In genomic region chrX:23919706-23920320, GRCh38 we compare ENCODE assay signal across 1 cellular context.
TF ChIP-seq lines count a peak whose summit lies in the region.

No MANE protein-coding gene starts in this region.

TF ChIP-seq in GM12878, 131 proteins besides CTCF, POLR2A, EP300 and RAD21:
- TF ChIP-seq ZZZ3 (IDR thresholded peaks at IDR 0.05; ENCODE audit: control insufficient read depth, insufficient read length, low read depth) (no peak), CBX5 (IDR thresholded peaks at IDR 0.05; ENCODE audit: low read depth) (no peak), NBN (IDR thresholded peaks at IDR 0.05) (no peak), HDAC6 (IDR thresholded peaks at IDR 0.05; ENCODE audit: unreplicated experiment) (no peak), ETV6 (conservative IDR thresholded peaks at IDR 0.05 in 1 of 2, IDR thresholded peaks at IDR 0.05 in 1 of 2; ENCODE audit: borderline replicate concordance in 1 of 2, low read depth in 1 of 2) (no peak), STAT3 (IDR thresholded peaks at IDR 0.05; ENCODE audit: low read depth, low read length) (no peak), TAF1 (IDR thresholded peaks at IDR 0.05; ENCODE audit: borderline replicate concordance, low read depth, low read length) (no peak), PBX3 (IDR thresholded peaks at IDR 0.05; ENCODE audit: insufficient replicate concordance, low read depth, low read length) (no peak), USF2 (IDR thresholded peaks at IDR 0.05; ENCODE audit: borderline replicate concordance, low read depth, low read length) (no peak), BRCA1 (IDR thresholded peaks at IDR 0.05; ENCODE audit: low read depth, low read length) (no peak), TBL1XR1 (IDR thresholded peaks at IDR 0.05; ENCODE audit: low read depth, low read length) (no peak), IRF5 (IDR thresholded peaks at IDR 0.05; ENCODE audit: borderline replicate concordance) (no peak), CHD4 (IDR thresholded peaks at IDR 0.05) (no peak)
